In the genomic region with DNA sequence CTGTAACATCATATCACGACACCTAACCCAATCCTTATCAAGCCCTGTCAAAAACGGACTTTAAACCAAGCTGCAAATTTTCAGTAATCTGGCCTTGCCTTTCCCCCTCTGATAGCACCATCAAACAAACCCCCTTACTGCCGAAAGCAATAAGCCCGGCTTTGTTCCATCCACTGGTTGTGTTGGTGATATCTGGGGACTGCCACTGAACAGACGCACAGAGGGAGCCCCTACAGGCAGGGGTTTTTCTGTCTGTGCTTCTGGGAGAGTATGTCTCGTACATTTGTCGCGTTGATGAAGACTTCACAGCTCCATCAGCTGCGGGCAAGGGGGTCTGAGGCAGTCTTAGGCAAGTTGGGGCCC, we compare ENCODE assay signal across 8 cellular contexts. TPM values are rescaled to one million over a fixed set of nuclear protein-coding genes. Genes with fewer than 3 reads are reported as not detected.
DNase-seq lines count a peak whose midpoint lies in the region; ATAC-seq and TF ChIP-seq lines count a peak whose summit lies in the region.

No MANE protein-coding gene starts in this region.

- H3K4me1 ChIP-seq in Panc1 (ENCODE audit: control insufficient read depth, insufficient read depth, low read length) (peaks cover 76% of the 10 kb centered on the region), esophagus muscularis mucosa (peaks cover 53 to 75% (median 67%) of the 10 kb centered on the region in 4 donors), prostate gland (replicated peaks) (no peaks in the 10 kb centered on the region)

- TSS peak; percentile 73 for BruUV-seq in Panc1 (replicated peaks; lab: Mats Ljungman, UMichigan)

- intact Hi-C loops in Panc1 (cut with micrococcal nuclease; ENCODE audit: unreplicated experiment): no loop called here
- intact Hi-C loops in esophagus muscularis mucosa (cut with DNase I): no loop called here
- intact Hi-C loops in prostate gland (cut with DNase I): no loop called here

- WGBS in esophagus muscularis mucosa: 45% methylated on average over 9 of the region's 9 CpGs
- 41% methylated on average over 9 of the region's 9 CpGs for WGBS in prostate gland

- H3K27ac ChIP-seq in Panc1 (ENCODE audit: low read length) (peak overlapping the region; percentile 97), esophagus muscularis mucosa (replicated peaks in 1 of 4) (peak overlapping the region; percentile 71 to 78 (median 76)), prostate gland (peak overlapping the region in 1 of 2 donors; percentile 26)

- DNase-seq in activated CD8-positive, alpha-beta memory T cell treated with anti-CD3 and anti-CD28 coated beads, Interleukin-2, amount 50 U/mL, for 4 hours: peak; percentile 23
- DNase-seq in activated CD8-positive, alpha-beta memory T cell treated with anti-CD3 and anti-CD28 coated beads for 24 hours: no peak
- DNase-seq in Panc1 (ENCODE audit: low read depth, low spot score): no peak
- DNase-seq in esophagus muscularis mucosa (ENCODE audit: extremely low spot score): no peak
- DNase-seq in prostate gland (ENCODE audit: low spot score): no peak

- no peak for TF ChIP-seq EP300 in esophagus muscularis mucosa (IDR thresholded peaks at IDR 0.05)

- ATAC-seq in Panc1: peak; percentile 6
- ATAC-seq in HG03280 (IDR thresholded peaks at IDR 0.05; ENCODE audit: unreplicated experiment): no peak
- no peak for ATAC-seq in HG03025 (IDR thresholded peaks at IDR 0.05; ENCODE audit: low FRiP score, unreplicated experiment)
- ATAC-seq in HG03439 (IDR thresholded peaks at IDR 0.05; ENCODE audit: unreplicated experiment): no peak

- in situ Hi-C loops in Panc1 (cut with HindIII; ENCODE audit: low pct_unique_long_range_greater_than_20kb, low sequenced_read_pairs): no loop called here

- no peak for TF ChIP-seq CTCF in Panc1 (IDR thresholded peaks at IDR 0.05)
- no peak for TF ChIP-seq CTCF in esophagus muscularis mucosa (IDR thresholded peaks at IDR 0.05)
- TF ChIP-seq CTCF in prostate gland (IDR thresholded peaks at IDR 0.05): no peak

- peaks cover 2% of the 10 kb centered on the region; the same call in 1 of the 2 replicates for H3K36me3 ChIP-seq in Panc1 (ENCODE audit: control insufficient read depth, insufficient read depth, low read length)
- peaks cover 0 to 16% (median 2%) of the 10 kb centered on the region in 4 donors for H3K36me3 ChIP-seq in esophagus muscularis mucosa
- H3K36me3 ChIP-seq in prostate gland: no peaks in the 10 kb centered on the region

- TF ChIP-seq POLR2A in esophagus muscularis mucosa (IDR thresholded peaks at IDR 0.05; ENCODE audit: low read depth) (no peak), prostate gland (IDR thresholded peaks at IDR 0.05) (no peak)

- H3K27me3 ChIP-seq in Panc1 (ENCODE audit: control insufficient read depth, insufficient read depth, low read length) (no peaks in the 10 kb centered on the region), esophagus muscularis mucosa (peaks cover 0 to 19% (median 0%) of the 10 kb centered on the region in 4 donors), prostate gland (replicated peaks; ENCODE audit: insufficient read depth) (no peaks in the 10 kb centered on the region)

- H3K9me3 ChIP-seq in Panc1 (ENCODE audit: control insufficient read depth, insufficient read depth, low read depth, low read length) (no peaks in the 10 kb centered on the region), esophagus muscularis mucosa (no peaks in the 10 kb centered on the region), prostate gland (no peaks in the 10 kb centered on the region)

- POLR2A ChIA-PET in Panc1 (lab: Charles Lee): interaction anchor here (0.5 to 0.9 kb wide), 2 partner anchors 20 to 24 kb away, joined by 3 to 7 read pairs; no protein-coding TSS in a partner anchor

- H3K4me3 ChIP-seq in Panc1 (ENCODE audit: low read depth in 2 of 2, low read length in 2 of 2) (peak overlapping the region; percentile 73 to 77), esophagus muscularis mucosa (peak overlapping the region; percentile 72 to 79 (median 75)), prostate gland (peak overlapping the region; percentile 47 to 50)

- CTCF ChIA-PET in Panc1 (lab: Charles Lee): interaction anchor here (0.9 kb wide), 1 partner anchor 22 kb away, joined by 5 read pairs; no protein-coding TSS in a partner anchor

RNA-seq across cellular contexts. Expression of a gene that starts 0.6 kb away (rescaled TPM):
- total RNA-seq in Panc1 (2021; ENCODE audit: unreplicated experiment) (305 TPM), esophagus muscularis mucosa (10 to 100 TPM in 1 of 4 donors, 1 to 10 TPM in 3; 4.2 to 38.3 (median 6.9) TPM), prostate gland (10 to 100 TPM in 1 of 2 donors, 1 to 10 TPM in 1; 7.1 to 11.0 TPM)
- polyA plus RNA-seq in Panc1 (2012; ENCODE audit: insufficient read length): 162 TPM

RNA-seq across cellular contexts. Expression of a gene that starts 36.0 kb away (rescaled TPM):
- total RNA-seq in Panc1 (2021; ENCODE audit: unreplicated experiment) (41.4 TPM), esophagus muscularis mucosa (100 to 1,000 TPM in 3 of 4 donors, 10 to 100 TPM in 1; 96.4 to 201 (median 159) TPM), prostate gland (10 to 100 TPM; 41.9 to 47.8 TPM)
- polyA plus RNA-seq in Panc1 (2012; ENCODE audit: insufficient read length): 37.5 TPM
